Comparison of ENCODE assay signal across 8 cellular contexts in genomic region chr16:12788758-12789157, GRCh38.
"Had no signal": no experiment of that assay in that cellular context is flagged by ENCODE, and none has a peak within 500 bp of the region (broad histone marks: within the 10 kb centered on the region; RNA-seq: fewer than 3 reads in every experiment).

No MANE protein-coding gene starts in this region.

- H3K9me3 ChIP-seq: HAP-1 had no signal

- DNase-seq: GM23248, GOT3, H7, HFFc6 had no signal

- H3K4me3 ChIP-seq: GM23248, HAP-1 had no signal

- H3K4me1 ChIP-seq: HAP-1 had no signal

- H3K9ac ChIP-seq: GM23248 had no signal

- ATAC-seq: HCT116, HepG2 had no signal

- H3K36me3 ChIP-seq: HAP-1 had no signal

- H3K27ac ChIP-seq: GM23248, HL-60 had no signal

- H2AFZ ChIP-seq: GM23248 had no signal
